ENCODE assay signal across 1 cellular context in the genomic region with DNA sequence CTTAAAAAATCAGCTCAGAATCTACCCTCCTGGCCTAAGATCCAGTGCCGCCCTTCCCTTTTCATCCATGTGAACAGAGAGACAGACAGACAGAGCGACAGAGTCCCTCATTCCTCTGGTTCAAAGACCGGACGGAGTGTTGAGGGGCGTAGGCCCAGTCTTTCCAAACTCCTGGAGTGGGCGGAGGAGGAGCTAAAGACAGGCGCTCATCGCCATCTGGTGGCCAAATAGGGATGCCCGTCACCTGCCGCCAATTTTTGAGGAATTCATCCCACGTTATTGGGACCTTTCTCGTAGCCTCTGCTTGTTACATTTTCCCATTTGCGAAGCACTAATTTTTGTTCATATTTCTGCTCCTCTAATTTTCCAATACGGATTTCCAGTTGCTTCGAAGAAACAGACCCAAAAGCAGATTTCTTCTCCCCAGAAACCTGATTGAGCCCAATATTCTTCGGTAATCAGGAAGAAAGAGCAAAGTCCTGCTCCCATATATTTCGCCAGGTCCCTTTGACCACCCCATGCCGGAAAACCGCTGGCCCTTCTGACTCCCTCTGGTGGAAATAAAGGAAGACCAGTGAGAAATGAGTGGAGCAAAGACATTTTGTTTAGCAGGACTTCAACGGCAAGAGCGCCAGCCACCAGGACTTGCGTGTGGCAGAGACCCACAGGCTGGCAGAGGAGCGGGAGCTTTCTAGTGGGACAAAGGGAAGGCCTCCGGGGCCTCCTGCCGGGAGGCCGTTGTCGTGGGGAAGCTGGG.
TF ChIP-seq lines count a peak whose summit lies in the region.

No MANE protein-coding gene starts in this region.

TF ChIP-seq in HEK293, 187 proteins besides CTCF, POLR2A, EP300 and RAD21 (continued from another document):
- TF ChIP-seq, protein P1, sequence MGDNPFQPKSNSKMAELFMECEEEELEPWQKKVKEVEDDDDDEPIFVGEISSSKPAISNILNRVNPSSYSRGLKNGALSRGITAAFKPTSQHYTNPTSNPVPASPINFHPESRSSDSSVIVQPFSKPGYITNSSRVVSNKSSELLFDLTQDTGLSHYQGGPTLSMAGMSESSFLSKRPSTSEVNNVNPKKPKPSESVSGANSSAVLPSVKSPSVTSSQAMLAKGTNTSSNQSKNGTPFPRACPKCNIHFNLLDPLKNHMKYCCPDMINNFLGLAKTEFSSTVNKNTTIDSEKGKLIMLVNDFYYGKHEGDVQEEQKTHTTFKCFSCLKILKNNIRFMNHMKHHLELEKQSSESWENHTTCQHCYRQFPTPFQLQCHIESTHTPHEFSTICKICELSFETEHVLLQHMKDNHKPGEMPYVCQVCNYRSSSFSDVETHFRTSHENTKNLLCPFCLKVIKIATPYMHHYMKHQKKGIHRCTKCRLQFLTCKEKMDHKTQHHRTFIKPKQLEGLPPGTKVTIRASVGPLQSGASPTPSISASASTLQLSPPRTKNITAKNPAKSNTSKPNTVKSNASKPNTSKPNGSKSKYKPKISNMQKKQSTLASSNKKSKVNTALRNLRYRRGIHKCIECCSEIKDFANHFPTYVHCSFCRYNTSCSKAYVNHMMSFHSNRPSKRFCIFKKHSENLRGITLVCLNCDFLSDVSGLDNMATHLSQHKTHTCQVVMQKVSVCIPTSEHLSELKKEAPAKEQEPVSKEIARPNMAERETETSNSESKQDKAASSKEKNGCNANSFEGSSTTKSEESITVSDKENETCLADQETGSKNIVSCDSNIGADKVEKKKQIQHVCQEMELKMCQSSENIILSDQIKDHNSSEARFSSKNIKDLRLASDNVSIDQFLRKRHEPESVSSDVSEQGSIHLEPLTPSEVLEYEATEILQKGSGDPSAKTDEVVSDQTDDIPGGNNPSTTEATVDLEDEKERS (tag by site-specific recombination; IDR thresholded peaks at IDR 0.05): no peak
- TF ChIP-seq ZNF792 (tag by site-specific recombination; IDR thresholded peaks at IDR 0.05): no peak
- TF ChIP-seq ZNF354C (tag by site-specific recombination; IDR thresholded peaks at IDR 0.05; ENCODE audit: borderline replicate concordance, low read depth): no peak
- TF ChIP-seq KLF8 (tag by site-specific recombination; IDR thresholded peaks at IDR 0.05): peak; percentile 58; the same call in 1 of the 2 replicates
- peak; percentile 45; the same call in 1 of the 2 replicates for TF ChIP-seq ZEB2 (tag by site-specific recombination; IDR thresholded peaks at IDR 0.05)
- peak; percentile 86 for TF ChIP-seq EGR2 (tag by site-specific recombination; IDR thresholded peaks at IDR 0.05; ENCODE audit: low read depth)
- TF ChIP-seq RBAK (tag by site-specific recombination; IDR thresholded peaks at IDR 0.05): no peak
- no peak for TF ChIP-seq AEBP2 (tag by site-specific recombination; IDR thresholded peaks at IDR 0.05; ENCODE audit: borderline replicate concordance)
- TF ChIP-seq KLF9 (tag by site-specific recombination; IDR thresholded peaks at IDR 0.05; ENCODE audit: low read depth): peak; percentile 56; the same call in 1 of the 2 replicates
- no peak for TF ChIP-seq ZNF571 (tag by site-specific recombination; IDR thresholded peaks at IDR 0.05)
- TF ChIP-seq ZBTB8A (tag by site-specific recombination; IDR thresholded peaks at IDR 0.05): 0 out of 2 replicates have a peak, but pooled peaks have one; percentile 20
- TF ChIP-seq ZSCAN30 (tag by site-specific recombination; IDR thresholded peaks at IDR 0.05): peak; percentile 68; the same call in 1 of the 2 replicates
- peak; percentile 94 for TF ChIP-seq ZNF654 (tag by site-specific recombination; IDR thresholded peaks at IDR 0.05; ENCODE audit: low read depth)
- no peak for TF ChIP-seq ZNF791 (tag by site-specific recombination; IDR thresholded peaks at IDR 0.05)
- TF ChIP-seq ZNF510 (tag by site-specific recombination; IDR thresholded peaks at IDR 0.05; ENCODE audit: insufficient replicate concordance): no peak
- no peak for TF ChIP-seq ZNF580 (tag by site-specific recombination; IDR thresholded peaks at IDR 0.05)
- 0 out of 2 replicates have a peak, but pooled peaks have one; percentile 32 for TF ChIP-seq ZNF501 (tag by site-specific recombination; IDR thresholded peaks at IDR 0.05)
- no peak for TF ChIP-seq ZBTB48 (tag by site-specific recombination; IDR thresholded peaks at IDR 0.05)
- no peak for TF ChIP-seq PRDM1 (tag by site-specific recombination; IDR thresholded peaks at IDR 0.05)
- TF ChIP-seq ZBTB20 (tag by site-specific recombination; IDR thresholded peaks at IDR 0.05): no peak
- no peak for TF ChIP-seq TRIM28 (IDR thresholded peaks at IDR 0.05; ENCODE audit: borderline replicate concordance, low read length)
- TF ChIP-seq ZNF768 (tag by site-specific recombination; IDR thresholded peaks at IDR 0.05): no peak
- TF ChIP-seq KLF1 (tag by site-specific recombination; IDR thresholded peaks at IDR 0.05): peak; percentile 92
- TF ChIP-seq GLI4 (tag by site-specific recombination; IDR thresholded peaks at IDR 0.05): no peak
- TF ChIP-seq, protein P2, sequence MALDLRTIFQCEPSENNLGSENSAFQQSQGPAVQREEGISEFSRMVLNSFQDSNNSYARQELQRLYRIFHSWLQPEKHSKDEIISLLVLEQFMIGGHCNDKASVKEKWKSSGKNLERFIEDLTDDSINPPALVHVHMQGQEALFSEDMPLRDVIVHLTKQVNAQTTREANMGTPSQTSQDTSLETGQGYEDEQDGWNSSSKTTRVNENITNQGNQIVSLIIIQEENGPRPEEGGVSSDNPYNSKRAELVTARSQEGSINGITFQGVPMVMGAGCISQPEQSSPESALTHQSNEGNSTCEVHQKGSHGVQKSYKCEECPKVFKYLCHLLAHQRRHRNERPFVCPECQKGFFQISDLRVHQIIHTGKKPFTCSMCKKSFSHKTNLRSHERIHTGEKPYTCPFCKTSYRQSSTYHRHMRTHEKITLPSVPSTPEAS (tag by site-specific recombination; IDR thresholded peaks at IDR 0.05): no peak
- TF ChIP-seq ZNF140 (tag by site-specific recombination; IDR thresholded peaks at IDR 0.05): no peak
- no peak for TF ChIP-seq KLF10 (tag by site-specific recombination; IDR thresholded peaks at IDR 0.05)
- TF ChIP-seq REPIN1 (tag by site-specific recombination; IDR thresholded peaks at IDR 0.05; ENCODE audit: low read depth): no peak
- TF ChIP-seq KLF16 (tag by site-specific recombination; IDR thresholded peaks at IDR 0.05): peak; percentile 71; the same call in 1 of the 2 replicates
- peak; percentile 55; the same call in 1 of the 2 replicates for TF ChIP-seq KLF7 (tag by site-specific recombination; IDR thresholded peaks at IDR 0.05; ENCODE audit: borderline replicate concordance)
- no peak for TF ChIP-seq ZSCAN16 (tag by site-specific recombination; IDR thresholded peaks at IDR 0.05)
- no peak for TF ChIP-seq ZNF776 (tag by site-specific recombination; IDR thresholded peaks at IDR 0.05; ENCODE audit: borderline replicate concordance)
- no peak for TF ChIP-seq ZNF26 (tag by site-specific recombination; IDR thresholded peaks at IDR 0.05)
- no peak for TF ChIP-seq ZBTB21 (tag by site-specific recombination; IDR thresholded peaks at IDR 0.05)
- no peak for TF ChIP-seq ZNF157 (tag by site-specific recombination; IDR thresholded peaks at IDR 0.05)
- no peak for TF ChIP-seq GFI1B (tag by site-specific recombination; IDR thresholded peaks at IDR 0.05)
- TF ChIP-seq ZNF324 (tag by site-specific recombination; IDR thresholded peaks at IDR 0.05): no peak
- no peak for TF ChIP-seq HOXD13 (CRISPR knock-in tag; IDR thresholded peaks at IDR 0.05; ENCODE audit: borderline replicate concordance)
- no peak for TF ChIP-seq ZNF148 (tag by site-specific recombination; IDR thresholded peaks at IDR 0.05; ENCODE audit: borderline replicate concordance)
- TF ChIP-seq ZNF544 (tag by site-specific recombination; IDR thresholded peaks at IDR 0.05): no peak
- 0 out of 2 replicates have a peak, but pooled peaks have one; percentile 40 for TF ChIP-seq ZNF2 (tag by site-specific recombination; IDR thresholded peaks at IDR 0.05)
- no peak for TF ChIP-seq ZNF48 (tag by site-specific recombination; IDR thresholded peaks at IDR 0.05)
- 0 out of 2 replicates have a peak, but pooled peaks have one; percentile 24 for TF ChIP-seq SP7 (tag by site-specific recombination; IDR thresholded peaks at IDR 0.05)
- TF ChIP-seq ZNF596 (tag by site-specific recombination; IDR thresholded peaks at IDR 0.05): no peak
- TF ChIP-seq ZNF660 (tag by site-specific recombination; IDR thresholded peaks at IDR 0.05): no peak
- no peak for TF ChIP-seq ZNF292 (tag by site-specific recombination; IDR thresholded peaks at IDR 0.05; ENCODE audit: borderline replicate concordance, low read depth)
- TF ChIP-seq FEZF1 (tag by site-specific recombination; IDR thresholded peaks at IDR 0.05): no peak
